ENCODE assay signal across 25 cellular contexts in genomic region chr2:235497096-235497495, GRCh38.
DNase-seq lines count a peak whose midpoint lies in the region; ATAC-seq and TF ChIP-seq lines count a peak whose summit lies in the region.
"Had no signal": no experiment of that assay in that cellular context is flagged by ENCODE, and none has a peak within 500 bp of the region (broad histone marks: within the 10 kb centered on the region; RNA-seq: fewer than 3 reads in every experiment).

No MANE protein-coding gene starts in this region.

- TF ChIP-seq CTCF in GM20000 (IDR thresholded peaks at IDR 0.05; ENCODE audit: extremely low read depth, missing control alignments) (no peak), VCaP (conservative IDR thresholded peaks at IDR 0.05) (peak; percentile 30), nephron (IDR thresholded peaks at IDR 0.05; ENCODE audit: unreplicated experiment in 3 of 3) (no peak)

- H3K27ac ChIP-seq in VCaP = peak overlapping the region; percentile 87; the same call in 1 of the 2 replicates
- H3K27ac ChIP-seq: ascending aorta, esophagus squamous epithelium had no signal

- peaks cover 53% of the 10 kb centered on the region for H3K4me1 Mint-ChIP-seq in nephron

- DNase-seq in Ammon's horn (ENCODE audit: low spot score) (peak; percentile 73), GM20000 (ENCODE audit: low spot score) (peak; percentile 13), iPS-NIHi11 (ENCODE audit: low spot score) (no peak)
- no peak for DNase-seq in activated CD4-positive, alpha-beta T cell treated with anti-CD3 and anti-CD28 coated beads for 4 hours
- DNase-seq in activated T-cell treated with anti-CD3 and anti-CD28 coated beads, Interleukin-2, amount 50 U/mL, for 1 hour = no peak
- DNase-seq: activated CD8-positive, alpha-beta T cell treated with anti-CD3 and anti-CD28 coated beads, Interleukin-2, amount 10 ng/mL, durations not matched to agents 7 days and 5 days; activated effector memory CD4-positive, alpha-beta T cell treated with Interleukin-2 at 50 U/mL for 16 hours; activated T-cell treated with anti-CD3 and anti-CD28 coated beads for 4 hours; central memory CD4-positive, alpha-beta T cell; esophagus squamous epithelium; foreskin melanocyte; H7; mesenchymal stem cell; naive B cell; NCI-H1105; NCI-H187 treated with DMSO at 0.1 percent for 48 hours; right cardiac atrium; stimulated activated CD4-positive, alpha-beta T cell treated with anti-CD3 and anti-CD28 coated beads, Interleukin-2, amount 100 ng/mL, for 48 hours; T-helper 2 cell had no signal

- peak overlapping the region; percentile 91 to 96 (median 94) for H3K4me3 Mint-ChIP-seq in nephron
- H3K4me3 Mint-ChIP-seq: activated CD8-positive, alpha-beta T cell treated with anti-CD3 and anti-CD28 coated beads, Interleukin-2, amount 10 ng/mL, durations not matched to agents 7 days and 5 days; IgD-negative memory B cell had no signal

- ATAC-seq in GM18517 (IDR thresholded peaks at IDR 0.05; ENCODE audit: unreplicated experiment) = no peak
- ATAC-seq: activated CD8-positive, alpha-beta T cell treated with anti-CD3 and anti-CD28 coated beads, Interleukin-2, amount 10 ng/mL, durations not matched to agents 7 days and 5 days; right cardiac atrium had no signal

- H3K27ac Mint-ChIP-seq in nephron = no peak overlapping the region
- H3K27ac Mint-ChIP-seq: activated CD8-positive, alpha-beta T cell treated with anti-CD3 and anti-CD28 coated beads, Interleukin-2, amount 10 ng/mL, durations not matched to agents 7 days and 5 days; activated naive CD8-positive, alpha-beta T cell; IgD-negative memory B cell; naive B cell had no signal

- H3K9me3 Mint-ChIP-seq in nephron = no peaks in the 10 kb centered on the region

- no peaks in the 10 kb centered on the region for H3K36me3 Mint-ChIP-seq in nephron (ENCODE audit: low read depth)
- H3K36me3 Mint-ChIP-seq: activated naive CD8-positive, alpha-beta T cell; IgD-negative memory B cell had no signal

- peaks cover 23% of the 10 kb centered on the region for H3K27me3 Mint-ChIP-seq in nephron (ENCODE audit: low read depth)

Comparison
In these comparisons a context has a peak if more than half of its experiments do, and no peak if none do; other contexts are left out.
1. DNase-seq: peak in Ammon's horn (single experiment) and GM20000 (single experiment); none in iPS-NIHi11 (single experiment), activated CD4-positive, alpha-beta T cell treated with anti-CD3 and anti-CD28 coated beads for 4 hours (0 of 2) and activated T-cell treated with anti-CD3 and anti-CD28 coated beads, Interleukin-2, amount 50 U/mL, for 1 hour (single experiment).